ENCODE assay signal across 12 cellular contexts in genomic region chr3:13119471-13120220, GRCh38.
"Had no signal": no experiment of that assay in that cellular context is flagged by ENCODE, and none has a peak within 500 bp of the region (broad histone marks: within the 10 kb centered on the region; RNA-seq: fewer than 3 reads in every experiment).

No MANE protein-coding gene starts in this region.

- H3K9me3 ChIP-seq: heart right ventricle, pancreas, tibial artery had no signal

- H3K27ac ChIP-seq: coronary artery, heart right ventricle, pancreas, skin epidermis, tibial artery had no signal

- H3K4me3 ChIP-seq: coronary artery, heart right ventricle, pancreas, skin epidermis, tibial artery had no signal

- H3K9me3 Mint-ChIP-seq: neural crest cell had no signal

- H3K27me3 ChIP-seq: pancreas had no signal

- DNase-seq: activated CD4-positive, alpha-beta T cell treated with anti-CD3 and anti-CD28 coated beads, Interleukin-2, amount 50 U/mL, for 4 hours; activated CD4-positive, CD25-positive, alpha-beta regulatory T cell treated with anti-CD3 and anti-CD28 coated beads, Interleukin-2, amount 50 U/mL, for 72 hours; activated T-cell treated with anti-CD3 and anti-CD28 coated beads, Interleukin-2, amount 50 U/mL, for 1 hour; effector CD4-positive, alpha-beta T cell; heart right ventricle had no signal

- H3K36me3 ChIP-seq: heart right ventricle, pancreas, tibial artery had no signal

- H3K4me3 Mint-ChIP-seq: neural crest cell had no signal

- FAIRE-seq: frontal cortex, islet of Langerhans, pancreas had no signal

- H3K4me1 ChIP-seq: heart right ventricle, pancreas, tibial artery had no signal

- ATAC-seq: heart right ventricle had no signal
